8 cellular contexts compared by ENCODE assay signal in genomic region chr12:92065018-92065499, GRCh38.
DNase-seq lines count a peak whose midpoint lies in the region; ATAC-seq and TF ChIP-seq lines count a peak whose summit lies in the region.

No MANE protein-coding gene starts in this region.

- peak overlapping the region; percentile 42 to 77 (median 72) for H3K27ac ChIP-seq in esophagus muscularis mucosa (replicated peaks in 1 of 4)

- H3K27me3 ChIP-seq in esophagus muscularis mucosa, result no peaks in the 10 kb centered on the region

- TF ChIP-seq CTCF in esophagus muscularis mucosa (IDR thresholded peaks at IDR 0.05), result peak in 1 of 3 experiments; percentile 8

- no peaks in the 10 kb centered on the region for H3K36me3 ChIP-seq in esophagus muscularis mucosa

- peaks cover 11 to 34% (median 26%) of the 10 kb centered on the region in 4 donors for H3K4me1 ChIP-seq in esophagus muscularis mucosa

- no peak for TF ChIP-seq EP300 in esophagus muscularis mucosa (IDR thresholded peaks at IDR 0.05)

- WGBS in esophagus muscularis mucosa, result 37% methylated on average over 8 of the region's 8 CpGs

- peak; percentile 68 to 71 for ATAC-seq in activated CD4-positive, CD25-positive, alpha-beta regulatory T cell treated with anti-CD3 and anti-CD28 coated beads, Interleukin-2, amount 50 U/mL, for 24 hours
- ATAC-seq in HG02970 (IDR thresholded peaks at IDR 0.05; ENCODE audit: low FRiP score, unreplicated experiment), result peak; percentile 65

- intact Hi-C loops in esophagus muscularis mucosa (cut with DNase I), result no loop called here

- TF ChIP-seq POLR2A in esophagus muscularis mucosa (IDR thresholded peaks at IDR 0.05; ENCODE audit: low read depth), result no peak

- no peak for DNase-seq in activated CD4-positive, CD25-positive, alpha-beta regulatory T cell (lab: John Stamatoyannopoulos, UW)
- DNase-seq in NCI-H748 treated with DMSO at 0.1 percent for 48 hours (lab: John Stamatoyannopoulos, UW), result peak; percentile 87
- no peak for DNase-seq in esophagus muscularis mucosa (ENCODE audit: extremely low spot score)
- DNase-seq in stimulated activated CD4-positive, alpha-beta T cell treated with anti-CD3 and anti-CD28 coated beads, Interleukin-1b, Interleukin-23, amount 100 ng/mL, for 48 hours, result peak; percentile 61
- no peak for DNase-seq in NCI-H1930 (lab: John Stamatoyannopoulos, UW)
- DNase-seq in GF-D8 (lab: John Stamatoyannopoulos, UW), result no peak

- H3K4me3 ChIP-seq in esophagus muscularis mucosa, result peak overlapping the region; percentile 23 to 37 (median 36)

- no peaks in the 10 kb centered on the region for H3K9me3 ChIP-seq in esophagus muscularis mucosa

Comparison
In these comparisons a context has a peak if more than half of its experiments do, and no peak if none do; other contexts are left out.
1. DNase-seq: peak in NCI-H748 treated with DMSO at 0.1 percent for 48 hours (single experiment) and stimulated activated CD4-positive, alpha-beta T cell treated with anti-CD3 and anti-CD28 coated beads, Interleukin-1b, Interleukin-23, amount 100 ng/mL, for 48 hours (single experiment); none in activated CD4-positive, CD25-positive, alpha-beta regulatory T cell (0 of 4), esophagus muscularis mucosa (single experiment), NCI-H1930 (0 of 2) and GF-D8 (single experiment).